Comparison of ENCODE assay signal across 15 cellular contexts in the genomic region with DNA sequence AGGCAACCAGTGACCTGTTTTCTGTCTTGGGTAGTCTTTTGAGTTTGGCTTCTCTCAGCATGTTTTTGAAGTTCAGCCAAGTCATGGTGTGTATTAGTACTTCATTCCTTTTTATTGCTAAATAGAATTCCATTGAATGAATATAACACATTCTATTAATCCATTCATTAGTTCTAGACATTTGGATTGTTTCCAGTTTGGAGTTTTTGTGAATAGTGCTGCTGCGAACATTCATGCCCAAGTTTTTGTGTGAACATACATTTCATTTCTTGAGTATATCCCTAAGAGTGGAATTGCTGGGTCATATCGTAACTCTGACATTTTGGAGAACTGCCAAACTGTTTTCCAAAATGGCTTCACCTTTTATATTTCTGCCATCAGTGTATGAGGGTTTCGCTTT. TPM values are rescaled to one million over a fixed set of nuclear protein-coding genes. Genes with fewer than 3 reads are reported as not detected.
DNase-seq lines count a peak whose midpoint lies in the region; ATAC-seq and TF ChIP-seq lines count a peak whose summit lies in the region.
"Had no signal": no experiment of that assay in that cellular context is flagged by ENCODE, and none has a peak within 500 bp of the region (broad histone marks: within the 10 kb centered on the region; RNA-seq: fewer than 3 reads in every experiment).

No MANE protein-coding gene starts in this region.

- H3K4me1 Mint-ChIP-seq in Caco-2 (ENCODE audit: low read depth, unreplicated experiment) = peaks cover 23% of the 10 kb centered on the region
- H3K4me1 Mint-ChIP-seq in T-helper 17 cell = peaks cover 39% of the 10 kb centered on the region

- H3K27ac Mint-ChIP-seq in Caco-2 (ENCODE audit: unreplicated experiment) (no peak overlapping the region), T-helper 17 cell (peak overlapping the region; percentile 69)
- H3K27ac Mint-ChIP-seq: activated naive CD8-positive, alpha-beta T cell treated with anti-CD3 and anti-CD28 coated beads, Interleukin-2, amount 10 ng/mL, durations not matched to agents 7 days and 5 days had no signal

- TF ChIP-seq CTCF in Caco-2 (IDR thresholded peaks at IDR 0.05; ENCODE audit: insufficient read depth in 1 of 2, low read depth in 1 of 2, low read length in 1 of 2, severe bottlenecking in 1 of 2, unreplicated experiment in 1 of 2) = no peak
- TF ChIP-seq CTCF in fibroblast of pulmonary artery (IDR thresholded peaks at IDR 0.05; ENCODE audit: low read length, missing control alignments) = no peak

- CTCF ChIA-PET in Caco-2 (lab: Charles Lee) = no interaction called here

- H3K9me3 ChIP-seq in Caco-2 (no peaks in the 10 kb centered on the region), T-helper 17 cell (ENCODE audit: control insufficient read depth, low read length, poor library complexity, severe bottlenecking) (no peaks in the 10 kb centered on the region)
- H3K9me3 ChIP-seq: SJCRH30, thyroid gland had no signal

- DNase-seq in Ammon's horn (ENCODE audit: low spot score) = peak; percentile 19
- no peak for DNase-seq in Caco-2
- DNase-seq in T-helper 17 cell = no peak
- DNase-seq in fibroblast of pulmonary artery (ENCODE audit: low read depth) = peak; percentile 57
- no peak for DNase-seq in CD1c-positive myeloid dendritic cell (ENCODE audit: extremely low spot score)
- DNase-seq in AG08395 (ENCODE audit: low spot score) = no peak
- DNase-seq in islet precursor cell = no peak
- DNase-seq: activated naive CD8-positive, alpha-beta T cell treated with anti-CD3 and anti-CD28 coated beads, Interleukin-2, amount 10 ng/mL, durations not matched to agents 7 days and 5 days; C1 segment of cervical spinal cord; hippocampal formation; NCI-H2227 treated with DMSO at 0.1 percent for 48 hours; SJCRH30; thyroid gland; WERI-Rb-1 had no signal

- H3K36me3 Mint-ChIP-seq in Caco-2 (ENCODE audit: insufficient read depth, unreplicated experiment) (peaks cover 35% of the 10 kb centered on the region), T-helper 17 cell (ENCODE audit: low read depth) (peaks cover 2% of the 10 kb centered on the region)

- POLR2A ChIA-PET in Caco-2 (lab: Charles Lee) = no interaction called here

- no peaks in the 10 kb centered on the region for H3K27me3 ChIP-seq in Caco-2 (replicated peaks; ENCODE audit: control insufficient read depth, insufficient read depth, low read length)
- H3K27me3 ChIP-seq: SJCRH30, thyroid gland had no signal

- no peaks in the 10 kb centered on the region for H3K9me3 Mint-ChIP-seq in Caco-2 (ENCODE audit: unreplicated experiment)

- H3K4me3 Mint-ChIP-seq in Caco-2 (ENCODE audit: unreplicated experiment) (peak overlapping the region; percentile 41), T-helper 17 cell (no peak overlapping the region)

- peaks cover 7% of the 10 kb centered on the region for H3K4me1 ChIP-seq in Caco-2
- H3K4me1 ChIP-seq: SJCRH30 had no signal

- H3K4me3 ChIP-seq in Caco-2 (ENCODE audit: low read depth, low read length) = no peak overlapping the region
- no peak overlapping the region for H3K4me3 ChIP-seq in fibroblast of pulmonary artery (replicated peaks; ENCODE audit: low read depth, low read length)
- H3K4me3 ChIP-seq: SJCRH30, thyroid gland had no signal

- H3K36me3 ChIP-seq in Caco-2 (ENCODE audit: control insufficient read depth, insufficient read depth, low read length) = no peaks in the 10 kb centered on the region
- H3K36me3 ChIP-seq: thyroid gland, WERI-Rb-1 had no signal

- intact Hi-C loops in Caco-2 (cut with micrococcal nuclease; ENCODE audit: unreplicated experiment) = no loop called here

- no TSS peak for BruUV-seq in Caco-2 (replicated peaks; lab: Mats Ljungman, UMichigan)

- H3K27me3 Mint-ChIP-seq in Caco-2 (ENCODE audit: insufficient read depth, unreplicated experiment) (no peaks in the 10 kb centered on the region), T-helper 17 cell (no peaks in the 10 kb centered on the region)
- H3K27me3 Mint-ChIP-seq: activated naive CD8-positive, alpha-beta T cell treated with anti-CD3 and anti-CD28 coated beads, Interleukin-2, amount 10 ng/mL, durations not matched to agents 7 days and 5 days had no signal

- no peak for ATAC-seq in T-helper 17 cell
- no peak for ATAC-seq in GM18873 (IDR thresholded peaks at IDR 0.05; ENCODE audit: low FRiP score, unreplicated experiment)

RNA-seq across cellular contexts. Expression of a gene that starts 2.6 kb away (rescaled TPM):
- total RNA-seq in Caco-2 (2022) (24.2 and 29.3 TPM in 2 replicates), T-helper 17 cell (10 to 100 TPM; 14.9 to 18.4 TPM)

RNA-seq across cellular contexts. Expression of a gene that starts 18.6 kb away (rescaled TPM):
- total RNA-seq in Caco-2 (2022) = 52.8 and 58.3 TPM in 2 replicates
- 10 to 100 TPM; 57.6 to 65.3 TPM for total RNA-seq in T-helper 17 cell

Comparison
In these comparisons a context has a peak if more than half of its experiments do, and no peak if none do; other contexts are left out.
1. DNase-seq: peak in Ammon's horn (single experiment) and fibroblast of pulmonary artery (single experiment); none in Caco-2 (0 of 2), T-helper 17 cell (0 of 3), CD1c-positive myeloid dendritic cell (single experiment), AG08395 (single experiment) and islet precursor cell (single experiment).